Comparison of ENCODE assay signal across 8 cellular contexts in the genomic region with DNA sequence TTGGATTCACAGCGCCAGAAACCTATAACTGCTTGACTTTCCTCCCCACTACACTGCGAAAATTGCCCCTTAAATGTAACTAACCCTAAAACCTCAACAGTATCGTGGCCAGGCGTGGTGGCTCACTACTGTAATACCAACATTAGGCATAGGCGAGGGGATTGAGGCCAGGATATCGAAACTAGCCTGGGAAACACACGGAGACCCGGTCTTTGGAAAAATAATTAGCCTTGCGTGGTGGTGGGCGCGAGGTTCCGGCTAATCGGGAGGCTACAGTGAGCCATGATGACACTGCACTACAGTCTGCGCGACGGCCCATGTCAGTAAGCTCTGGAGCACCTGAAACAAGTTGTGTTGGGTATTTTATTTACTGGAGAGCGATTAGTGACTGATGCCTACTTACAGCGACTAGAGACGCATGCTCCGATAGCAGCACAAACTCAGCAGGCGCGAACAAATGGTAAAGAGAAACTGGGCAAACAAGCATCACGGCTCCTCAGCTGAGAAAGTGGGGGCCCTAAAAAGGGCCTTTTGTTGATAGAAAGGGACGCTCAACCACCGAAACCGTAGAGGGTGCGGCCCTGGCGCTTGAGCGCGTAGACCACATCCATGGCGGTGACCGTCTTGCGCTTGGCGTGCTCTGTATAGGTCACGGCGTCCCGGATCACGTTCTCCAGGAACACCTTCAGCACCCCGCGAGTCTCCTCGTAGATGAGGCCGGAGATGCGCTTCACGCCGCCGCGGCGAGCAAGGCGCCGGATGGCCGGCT.
DNase-seq lines count a peak whose midpoint lies in the region; ATAC-seq and TF ChIP-seq lines count a peak whose summit lies in the region.
"Not testable (repeated sequence)": the region's sequence is repeated elsewhere in the genome, so short reads cannot be mapped to it uniquely, and the experiment has no call there.

No MANE protein-coding gene starts in this region.

- H3K4me3 ChIP-seq in cardiac muscle cell, result peak overlapping the region; percentile 70

- H3K9me3 ChIP-seq in cardiac muscle cell (ENCODE audit: low read depth), result not testable (repeated sequence)

- peak; percentile 40 for DNase-seq in LHCN-M2 (ENCODE audit: low read depth)
- DNase-seq in SKM-1 treated with dmso at 0.1 percent for 144 hours (lab: John Stamatoyannopoulos, UW; ENCODE audit: unreplicated experiment), result peak; percentile 73
- DNase-seq in cardiac muscle cell (ENCODE audit: low read depth in 1 of 2, low spot score in 1 of 2), result peak; percentile 37 to 52
- DNase-seq in omental fat pad (ENCODE audit: low spot score), result not testable (repeated sequence)

- H3K27me3 ChIP-seq in cardiac muscle cell, result not testable (repeated sequence)

- H3K27ac ChIP-seq in 22Rv1 (peak overlapping the region; percentile 100), angular gyrus (ENCODE audit: low read depth, low read length) (peak overlapping the region; percentile 29), cardiac muscle cell (peak overlapping the region; percentile 49)

- H3K4me1 ChIP-seq in cardiac muscle cell (ENCODE audit: low read depth), result peaks cover 14% of the 10 kb centered on the region

- not testable (repeated sequence) for H3K36me3 ChIP-seq in cardiac muscle cell

- not testable (repeated sequence) for TF ChIP-seq CTCF in 22Rv1 (IDR thresholded peaks at IDR 0.05); cardiac muscle cell (IDR thresholded peaks at IDR 0.05; ENCODE audit: low read depth, low read length); omental fat pad (IDR thresholded peaks at IDR 0.05)

- ATAC-seq in GM18517 (IDR thresholded peaks at IDR 0.05; ENCODE audit: unreplicated experiment) (peak; percentile 63), HG02610 (IDR thresholded peaks at IDR 0.05; ENCODE audit: unreplicated experiment) (peak; percentile 79), omental fat pad (ENCODE audit: low FRiP score) (peak; percentile 68)

Comparison
In these comparisons a context has a peak if more than half of its experiments do, and no peak if none do; other contexts are left out.
1. H3K27ac ChIP-seq: peak in every context shown above with its lines; median percentile 100 in 22Rv1; 49 in cardiac muscle cell; 29 in angular gyrus.